Comparison of ENCODE assay signal across 13 cellular contexts in the genomic region with DNA sequence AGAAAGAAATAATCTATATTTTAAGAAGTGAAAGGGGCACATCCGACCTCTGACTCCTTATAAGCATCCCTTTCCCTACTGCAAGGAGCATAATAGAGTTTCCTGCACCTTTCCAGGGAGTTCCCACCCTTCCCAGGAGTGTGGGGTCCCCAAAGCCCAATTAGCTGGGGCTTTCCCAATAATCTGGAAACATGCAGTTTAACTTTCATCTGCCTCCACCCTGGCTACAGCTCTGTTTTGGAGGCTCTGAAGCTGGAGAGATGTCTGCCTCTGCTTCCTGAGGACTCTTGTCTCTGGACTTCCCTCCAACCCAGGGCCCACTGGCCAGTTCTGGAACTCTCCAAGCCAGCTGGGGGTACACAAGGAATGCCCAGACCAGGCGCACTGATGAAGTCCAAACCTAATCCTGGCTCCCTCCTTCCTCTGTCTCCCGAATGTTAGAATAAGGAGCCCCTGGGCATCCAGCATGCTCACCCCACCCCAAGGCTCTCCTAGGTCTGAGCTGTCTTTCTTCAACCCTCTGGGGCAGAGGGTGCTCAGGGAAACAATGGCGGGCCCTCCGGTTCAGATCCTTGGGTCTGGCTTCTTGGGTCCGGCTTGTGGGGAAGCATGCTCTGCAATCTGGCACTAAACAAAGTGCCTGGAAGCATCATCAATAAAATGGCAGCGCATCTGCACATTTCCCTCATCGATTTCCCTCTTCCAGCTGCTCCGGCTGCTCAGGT. TPM values are rescaled to one million over a fixed set of nuclear protein-coding genes. Genes with fewer than 3 reads are reported as not detected.
DNase-seq lines count a peak whose midpoint lies in the region; ATAC-seq and TF ChIP-seq lines count a peak whose summit lies in the region.
"Had no signal": no experiment of that assay in that cellular context is flagged by ENCODE, and none has a peak within 500 bp of the region (broad histone marks: within the 10 kb centered on the region; RNA-seq: fewer than 3 reads in every experiment).

No MANE protein-coding gene starts in this region.

- peak overlapping the region; percentile 37; the same call in 1 of the 2 replicates for H3K27ac ChIP-seq in RWPE1
- peak overlapping the region in 7 of 8 donors; percentile 35 to 89 (median 71) for H3K27ac ChIP-seq in spleen
- H3K27ac ChIP-seq: neural progenitor cell had no signal

- intact Hi-C loops in spleen (cut with DNase I; ENCODE audit: low total_unique reads), result loop anchor here (10.0 kb wide), 1 partner anchor 362 kb away; no protein-coding TSS in a partner anchor

- peaks cover 0 to 49% (median 20%) of the 10 kb centered on the region in 6 donors for H3K4me1 ChIP-seq in spleen
- H3K4me1 ChIP-seq in HAP-1, result peaks cover 32% of the 10 kb centered on the region
- H3K4me1 ChIP-seq: neural progenitor cell had no signal

- WGBS in spleen, 5 donors, result 60 to 84% (median 80%) methylated on average over 9 of the region's 9 CpGs

- DNase-seq in RWPE1 (ENCODE audit: low spot score) (no peak), fibroblast of the aortic adventitia (ENCODE audit: low read depth) (peak; percentile 24), spleen (no peak), HAP-1 (ENCODE audit: low spot score in 2 of 2) (no peak)
- DNase-seq: activated naive CD8-positive, alpha-beta T cell treated with anti-CD3 and anti-CD28 coated beads, Interleukin-2, amount 10 ng/mL, durations not matched to agents 7 days and 5 days; effector CD8-positive, alpha-beta T cell; NCI-H2029 treated with DMSO at 0.1 percent for 48 hours; stimulated activated naive CD4-positive, alpha-beta T cell treated with Interleukin-2 at 50 U/mL for 16 hours; T-helper 2 cell had no signal

- POLR2A ChIA-PET in RWPE1 (lab: Yijun Ruan, JAX; ENCODE audit: low non-redundant PET), result no interaction called here

- ATAC-seq in GM18519 (IDR thresholded peaks at IDR 0.05; ENCODE audit: low FRiP score, unreplicated experiment) (no peak), GM19395 (IDR thresholded peaks at IDR 0.05; ENCODE audit: unreplicated experiment) (no peak)
- ATAC-seq: CD8-positive, alpha-beta T cell had no signal

- H3K9me3 ChIP-seq in spleen (no peaks in the 10 kb centered on the region), HAP-1 (no peaks in the 10 kb centered on the region)

- H3K36me3 ChIP-seq in spleen (no peaks in the 10 kb centered on the region), HAP-1 (replicated peaks) (no peaks in the 10 kb centered on the region; the same call in 1 of the 2 replicates)
- H3K36me3 ChIP-seq: neural progenitor cell had no signal

- no peak for TF ChIP-seq POLR2A in spleen (IDR thresholded peaks at IDR 0.05)

- in situ Hi-C loops in HAP-1 (cut with MboI; ENCODE audit: low sequenced_read_pairs), result no loop called here

- CTCF ChIA-PET in RWPE1 (lab: Yijun Ruan, JAX), result interaction anchor here (0.5 to 0.9 kb wide), 4 partner anchors 19 to 1254 kb away, joined by 3 to 4 read pairs (median 4); no protein-coding TSS in a partner anchor

- no peaks in the 10 kb centered on the region for H3K27me3 ChIP-seq in spleen (replicated peaks in 1 of 7)
- H3K27me3 ChIP-seq in HAP-1 (ENCODE audit: low read depth), result no peaks in the 10 kb centered on the region

- TF ChIP-seq CTCF in RWPE1 (conservative IDR thresholded peaks at IDR 0.05; ENCODE audit: low read depth), result no peak
- no peak for TF ChIP-seq CTCF in fibroblast of the aortic adventitia (IDR thresholded peaks at IDR 0.05; ENCODE audit: insufficient read depth, low read length)
- TF ChIP-seq CTCF in spleen (IDR thresholded peaks at IDR 0.05 in 8 of 11, conservative IDR thresholded peaks at IDR 0.05 in 3 of 11), result no peak

- H3K4me3 ChIP-seq in fibroblast of the aortic adventitia (ENCODE audit: low read depth, low read length) (peak overlapping the region; percentile 72), spleen (peak overlapping the region in 6 of 8 donors; percentile 3 to 59 (median 20)), HAP-1 (no peak overlapping the region)
- H3K4me3 ChIP-seq: neural progenitor cell had no signal

RNA-seq across cellular contexts. Expression of a gene that starts 13.4 kb away (rescaled TPM):
- total RNA-seq in fibroblast of the aortic adventitia (ENCODE audit: low replicate concordance) (0.57 and 0.99 TPM in 2 replicates), spleen (10 to 100 TPM in 1 of 7 donors, 1 to 10 TPM in 6; 2.7 to 10.8 (median 4.6) TPM)
- 1 to 10 TPM; 2.1 to 5.9 (median 3.6) TPM for polyA plus RNA-seq in spleen

RNA-seq across cellular contexts. Expression of a gene that starts 14.6 kb away (rescaled TPM):
- 0.16 and 3.6 TPM in 2 replicates for total RNA-seq in fibroblast of the aortic adventitia (ENCODE audit: low replicate concordance)
- 1 to 10 TPM in 4 of 7 donors, under 1 TPM in 3; 0.70 to 2.8 (median 1.3) TPM for total RNA-seq in spleen
- under 1 TPM; 0.41 to 0.83 (median 0.55) TPM for polyA plus RNA-seq in spleen
- total RNA-seq: activated naive CD8-positive, alpha-beta T cell treated with anti-CD3 and anti-CD28 coated beads, Interleukin-2, amount 10 ng/mL, durations not matched to agents 7 days and 5 days; CD8-positive, alpha-beta T cell had no signal

RNA-seq across cellular contexts. Expression of a gene that starts 21.3 kb away (rescaled TPM):
- 0.72 TPM in 1 of 2 replicates, not detected in the other for total RNA-seq in fibroblast of the aortic adventitia (ENCODE audit: low replicate concordance)
- total RNA-seq in spleen, result 1 to 10 TPM; 1.1 to 4.1 (median 1.7) TPM
- 1 to 10 TPM in 1 of 3 donors, under 1 TPM in 2; 0.33 to 1.3 (median 0.82) TPM for polyA plus RNA-seq in spleen

RNA-seq across cellular contexts. Expression of a gene that starts 26.4 kb away (rescaled TPM):
- 0.72 and 2.4 TPM in 2 replicates for total RNA-seq in fibroblast of the aortic adventitia (ENCODE audit: low replicate concordance)
- total RNA-seq in spleen, result 1 to 10 TPM; 3.0 to 9.3 (median 6.9) TPM
- polyA plus RNA-seq in spleen, result 1 to 10 TPM; 1.6 to 2.3 (median 2.2) TPM
- total RNA-seq: activated naive CD8-positive, alpha-beta T cell treated with anti-CD3 and anti-CD28 coated beads, Interleukin-2, amount 10 ng/mL, durations not matched to agents 7 days and 5 days had no signal

RNA-seq across cellular contexts. Expression of a gene that starts 30.4 kb away (rescaled TPM):
- not detected in 2 replicates for total RNA-seq in fibroblast of the aortic adventitia (ENCODE audit: low replicate concordance)
- 1 to 10 TPM in 5 of 7 donors, under 1 TPM in 2; 0.38 to 2.0 (median 1.4) TPM for total RNA-seq in spleen
- under 1 TPM in 1 of 3 donors, not detected in 2; 0.26 TPM for polyA plus RNA-seq in spleen
- total RNA-seq: activated naive CD8-positive, alpha-beta T cell treated with anti-CD3 and anti-CD28 coated beads, Interleukin-2, amount 10 ng/mL, durations not matched to agents 7 days and 5 days; CD8-positive, alpha-beta T cell had no signal
